ENCODE assay signal across 9 cellular contexts in genomic region chr16:88804552-88805339, GRCh38. TPM values are rescaled to one million over a fixed set of nuclear protein-coding genes. Genes with fewer than 3 reads are reported as not detected.
DNase-seq lines count a peak whose midpoint lies in the region; ATAC-seq and TF ChIP-seq lines count a peak whose summit lies in the region.
"Had no signal": no experiment of that assay in that cellular context is flagged by ENCODE, and none has a peak within 500 bp of the region (broad histone marks: within the 10 kb centered on the region; RNA-seq: fewer than 3 reads in every experiment).

No MANE protein-coding gene starts in this region.

- H3K9me3 ChIP-seq in BLaER1: no peaks in the 10 kb centered on the region
- no peaks in the 10 kb centered on the region for H3K9me3 ChIP-seq in H9 (ENCODE audit: control insufficient read depth, low read depth, low read length)

- peak overlapping the region; percentile 82 to 86 for H3K4me3 Mint-ChIP-seq in H9
- peak overlapping the region; percentile 79 for H3K4me3 Mint-ChIP-seq in T-helper 2 cell treated with Interferon-gamma antibody and Interleukin-4, amounts not matched to agents 5 μg/mL and 100 μg/mL, for 36 hours
- H3K4me3 Mint-ChIP-seq in stimulated activated memory B cell treated with anti-CD40 and anti-IgM and Interleukin-4, amounts not matched to agents 10 μg/mL and 1 μg/mL and 100 μg/mL, for 72 hours: peak overlapping the region; percentile 73

- no CpG with 5 or more reads among the region's 39 CpGs for WGBS in H9 (ENCODE audit: extremely low coverage, insufficient read length, low lambda C conversion rate)

- H4K5ac ChIP-seq in H9 (ENCODE audit: insufficient read length, low read depth, low read length): no peak overlapping the region

- H3K14ac ChIP-seq in H9 (ENCODE audit: insufficient read depth, low read length): peak overlapping the region; percentile 74

- intact Hi-C loops in posterior vena cava (cut with DNase I): no loop called here

- ATAC-seq in stimulated activated memory B cell treated with anti-CD40 and anti-IgM and Interleukin-4, amounts not matched to agents 10 μg/mL and 1 μg/mL and 100 μg/mL, for 72 hours: peak; percentile 17
- ATAC-seq in GM19351 (IDR thresholded peaks at IDR 0.05; ENCODE audit: unreplicated experiment) (no peak), GM21786 (IDR thresholded peaks at IDR 0.05; ENCODE audit: unreplicated experiment) (no peak)

- peak overlapping the region; percentile 79 for H3K4me3 ChIP-seq in BLaER1
- peak overlapping the region; percentile 61 for H3K4me3 ChIP-seq in fibroblast of the aortic adventitia (ENCODE audit: low read depth, low read length)

- H3K79me1 ChIP-seq in H9 (ENCODE audit: insufficient read depth, low read depth, low read length, poor library complexity, severe bottlenecking): peaks cover 6% of the 10 kb centered on the region

- peak overlapping the region in 2 of 3 experiments; percentile 73 to 92; a peak in 3 of 7 replicates for H3K27ac Mint-ChIP-seq in H9
- peak overlapping the region; percentile 45 for H3K27ac Mint-ChIP-seq in T-helper 2 cell treated with Interferon-gamma antibody and Interleukin-4, amounts not matched to agents 5 μg/mL and 100 μg/mL, for 36 hours
- peak overlapping the region; percentile 83 for H3K27ac Mint-ChIP-seq in stimulated activated memory B cell treated with anti-CD40 and anti-IgM and Interleukin-4, amounts not matched to agents 10 μg/mL and 1 μg/mL and 100 μg/mL, for 72 hours
- H3K27ac Mint-ChIP-seq: memory B cell had no signal

- H3K27me3 Mint-ChIP-seq in H9 (ENCODE audit: low read depth): no peaks in the 10 kb centered on the region; the same call in 1 of the 2 replicates
- no peaks in the 10 kb centered on the region for H3K27me3 Mint-ChIP-seq in T-helper 2 cell treated with Interferon-gamma antibody and Interleukin-4, amounts not matched to agents 5 μg/mL and 100 μg/mL, for 36 hours (ENCODE audit: low read depth)
- no peaks in the 10 kb centered on the region for H3K27me3 Mint-ChIP-seq in stimulated activated memory B cell treated with anti-CD40 and anti-IgM and Interleukin-4, amounts not matched to agents 10 μg/mL and 1 μg/mL and 100 μg/mL, for 72 hours
- H3K27me3 Mint-ChIP-seq: memory B cell had no signal

- H2BK120ac ChIP-seq in H9 (ENCODE audit: low read depth, low read length, poor library complexity, severe bottlenecking): no peak overlapping the region

- no peak overlapping the region for H3K23ac ChIP-seq in H9 (ENCODE audit: insufficient read length, low read depth, low read length)

- TF ChIP-seq CTCF in H9 (conservative IDR thresholded peaks at IDR 0.05): no peak
- TF ChIP-seq CTCF in fibroblast of the aortic adventitia (IDR thresholded peaks at IDR 0.05; ENCODE audit: insufficient read depth, low read length): no peak

- H2BK15ac ChIP-seq in H9 (ENCODE audit: low read depth, low read length): no peak overlapping the region

- H3K36me3 ChIP-seq in BLaER1: peaks cover 49% of the 10 kb centered on the region

- no peak overlapping the region for H3T11ph ChIP-seq in H9 (ENCODE audit: low read length)

- H3K4ac ChIP-seq in H9 (ENCODE audit: low read depth, low read length): no peak overlapping the region

- peak overlapping the region; percentile 96 for H3K9ac ChIP-seq in BLaER1
- peak overlapping the region; percentile 83 for H3K9ac ChIP-seq in H9 (ENCODE audit: extremely low read depth, insufficient read length, low read length)

- no peak overlapping the region for H2BK12ac ChIP-seq in H9 (ENCODE audit: insufficient read length, low read depth, low read length)

- H4K91ac ChIP-seq in H9 (ENCODE audit: insufficient read length, low read depth, low read length): no peak overlapping the region

- no peaks in the 10 kb centered on the region for H3K9me3 Mint-ChIP-seq in H9
- no peaks in the 10 kb centered on the region for H3K9me3 Mint-ChIP-seq in T-helper 2 cell treated with Interferon-gamma antibody and Interleukin-4, amounts not matched to agents 5 μg/mL and 100 μg/mL, for 36 hours
- H3K9me3 Mint-ChIP-seq in stimulated activated memory B cell treated with anti-CD40 and anti-IgM and Interleukin-4, amounts not matched to agents 10 μg/mL and 1 μg/mL and 100 μg/mL, for 72 hours: no peaks in the 10 kb centered on the region
- H3K9me3 Mint-ChIP-seq: memory B cell had no signal

- H2BK20ac ChIP-seq in H9 (ENCODE audit: low read depth, low read length, poor library complexity, severe bottlenecking): no peak overlapping the region

- no peak overlapping the region for H2BK5ac ChIP-seq in H9 (ENCODE audit: insufficient read length, low read length)

- no peak overlapping the region for H2AK5ac ChIP-seq in H9 (ENCODE audit: insufficient read length, low read length)

- peaks cover 17 to 53% (median 47%) of the 10 kb centered on the region in 3 experiments for H3K36me3 Mint-ChIP-seq in H9 (ENCODE audit: insufficient read depth in 1 of 3, low read depth in 3 of 3)
- H3K36me3 Mint-ChIP-seq in T-helper 2 cell treated with Interferon-gamma antibody and Interleukin-4, amounts not matched to agents 5 μg/mL and 100 μg/mL, for 36 hours (ENCODE audit: low read depth): peaks cover 27% of the 10 kb centered on the region
- peaks cover 9% of the 10 kb centered on the region for H3K36me3 Mint-ChIP-seq in stimulated activated memory B cell treated with anti-CD40 and anti-IgM and Interleukin-4, amounts not matched to agents 10 μg/mL and 1 μg/mL and 100 μg/mL, for 72 hours

- H3K79me2 ChIP-seq in H9 (ENCODE audit: insufficient read depth, low read length): peaks cover 3% of the 10 kb centered on the region; the same call in 1 of the 2 replicates

- peaks cover 84% of the 10 kb centered on the region for H3K4me1 ChIP-seq in BLaER1
- H3K4me1 ChIP-seq in H9 (ENCODE audit: insufficient read depth, low read length): no peaks in the 10 kb centered on the region

- H3K27ac ChIP-seq in BLaER1 (peak overlapping the region; percentile 98), H9 (ENCODE audit: insufficient read length, low read depth, low read length) (no peak overlapping the region)

- DNase-seq in H9: peak; percentile 65
- DNase-seq in T-helper 2 cell treated with Interferon-gamma antibody and Interleukin-4, amounts not matched to agents 5 μg/mL and 100 μg/mL, for 36 hours (ENCODE audit: low spot score): no peak
- no peak for DNase-seq in fibroblast of the aortic adventitia (ENCODE audit: low read depth)
- DNase-seq in posterior vena cava (ENCODE audit: low spot score): no peak

- H3K27me3 ChIP-seq in BLaER1 (no peaks in the 10 kb centered on the region), H9 (ENCODE audit: insufficient read depth, low read length) (no peaks in the 10 kb centered on the region)

- no peak overlapping the region for H2AFZ ChIP-seq in H9 (ENCODE audit: low read length)

- H4K20me1 ChIP-seq in BLaER1: peaks cover 57% of the 10 kb centered on the region
- no peaks in the 10 kb centered on the region for H4K20me1 ChIP-seq in H9 (ENCODE audit: control insufficient read depth, insufficient read depth, insufficient read length)

- H3K56ac ChIP-seq in H9 (ENCODE audit: insufficient read length, low read depth, low read length): no peak overlapping the region

- H3K23me2 ChIP-seq in H9 (ENCODE audit: insufficient read length, low read depth, low read length, poor library complexity, severe bottlenecking): peaks cover 14% of the 10 kb centered on the region

- peak overlapping the region; percentile 40 for H3K18ac ChIP-seq in H9 (ENCODE audit: insufficient read length, low read depth, low read length)

- no peak overlapping the region for H4K8ac ChIP-seq in H9 (replicated peaks; ENCODE audit: insufficient read length, low read depth, low read length)

- H3K4me1 Mint-ChIP-seq in H9: peaks cover 0 to 3% of the 10 kb centered on the region in 2 experiments; a peak in 1 of 4 replicates
- peaks cover 17% of the 10 kb centered on the region for H3K4me1 Mint-ChIP-seq in T-helper 2 cell treated with Interferon-gamma antibody and Interleukin-4, amounts not matched to agents 5 μg/mL and 100 μg/mL, for 36 hours (ENCODE audit: low read depth)
- H3K4me1 Mint-ChIP-seq in stimulated activated memory B cell treated with anti-CD40 and anti-IgM and Interleukin-4, amounts not matched to agents 10 μg/mL and 1 μg/mL and 100 μg/mL, for 72 hours: peaks cover 33% of the 10 kb centered on the region

- H3K4me2 ChIP-seq in BLaER1: peak overlapping the region; percentile 90
- peak overlapping the region; percentile 81 for H3K4me2 ChIP-seq in H9 (ENCODE audit: insufficient read depth, insufficient read length, low read length)

RNA-seq across cellular contexts. Expression of gene CDT1, which starts 1.2 kb away (rescaled TPM):
- total RNA-seq in H9 (2021) (74.1 and 79.7 TPM in 2 replicates), fibroblast of the aortic adventitia (ENCODE audit: low replicate concordance) (0.82 and 26.8 TPM in 2 replicates), posterior vena cava (1 to 10 TPM in 1 of 2 donors, under 1 TPM in 1; 0.57 to 2.0 TPM)

RNA-seq across cellular contexts. Expression of gene APRT, which starts 7.0 kb away (rescaled TPM):
- total RNA-seq in H9 (2021) (246 and 254 TPM in 2 replicates), fibroblast of the aortic adventitia (ENCODE audit: low replicate concordance) (54.0 and 73.8 TPM in 2 replicates), posterior vena cava (10 to 100 TPM; 73.1 to 92.8 TPM)

RNA-seq across cellular contexts. Expression of gene PIEZO1, which starts 19.7 kb away (rescaled TPM):
- total RNA-seq in H9 (2021) (67.8 and 71.1 TPM in 2 replicates), fibroblast of the aortic adventitia (ENCODE audit: low replicate concordance) (143 and 150 TPM in 2 replicates), posterior vena cava (100 to 1,000 TPM in 1 of 2 donors, 10 to 100 TPM in 1; 99.3 to 103 TPM)

RNA-seq across cellular contexts. Expression of gene GALNS, which starts 52.0 kb away (rescaled TPM):
- total RNA-seq in H9 (2021): 20.0 and 20.3 TPM in 2 replicates
- 11.6 and 22.5 TPM in 2 replicates for total RNA-seq in fibroblast of the aortic adventitia (ENCODE audit: low replicate concordance)
- total RNA-seq in posterior vena cava: 10 to 100 TPM; 17.2 to 24.9 TPM

RNA-seq across cellular contexts. Expression of gene TRAPPC2L, which starts 52.2 kb away (rescaled TPM):
- total RNA-seq in H9 (2021) (90.3 and 102 TPM in 2 replicates), fibroblast of the aortic adventitia (ENCODE audit: low replicate concordance) (30.6 and 57.2 TPM in 2 replicates), posterior vena cava (10 to 100 TPM; 28.7 to 47.9 TPM)
